ENCODE assay signal across 1 cellular context in genomic region chr16:81515721-81516120, GRCh38.
TF ChIP-seq lines count a peak whose summit lies in the region.

No MANE protein-coding gene starts in this region.

TF ChIP-seq in SK-N-SH, 30 proteins besides CTCF, POLR2A, EP300 and RAD21 (continued from another document):
- TF ChIP-seq ZBTB33 (IDR thresholded peaks at IDR 0.05; ENCODE audit: borderline replicate concordance, low read depth) = no peak
- no peak for TF ChIP-seq FOXJ3 (CRISPR knock-in tag; IDR thresholded peaks at IDR 0.05)
- TF ChIP-seq IRF3 (IDR thresholded peaks at IDR 0.05; ENCODE audit: low read depth, low read length) = no peak
- no peak for TF ChIP-seq NFIC (IDR thresholded peaks at IDR 0.05; ENCODE audit: borderline replicate concordance)
- TF ChIP-seq TCF12 (IDR thresholded peaks at IDR 0.05) = no peak
- no peak for TF ChIP-seq GATA2 (CRISPR knock-in tag; IDR thresholded peaks at IDR 0.05)
- no peak for TF ChIP-seq NRF1 (IDR thresholded peaks at IDR 0.05; ENCODE audit: low read depth, low read length)
